ENCODE assay signal across 1 cellular context in the genomic region with DNA sequence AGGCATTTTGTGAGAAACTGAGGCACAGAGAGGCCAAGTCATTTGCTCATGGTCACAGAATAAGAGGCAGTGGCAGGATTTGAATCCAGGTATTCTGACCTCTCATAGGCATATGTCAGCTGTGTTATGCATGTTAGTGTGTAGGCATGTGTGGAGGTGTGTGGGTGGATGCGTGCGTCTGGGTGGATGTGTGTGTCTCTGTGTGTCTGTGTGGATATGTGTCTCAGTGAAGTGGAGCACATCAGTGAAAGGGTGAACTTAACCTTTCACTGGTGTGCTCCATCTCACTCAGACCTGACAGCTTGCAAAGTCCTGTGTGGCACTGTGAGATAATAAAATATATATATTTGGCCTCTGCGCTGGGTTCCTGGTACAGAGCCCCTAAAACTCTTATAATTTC.
A peak's percentile ranks its signal among the peaks of the same experiment; 100 is the strongest.
TF ChIP-seq lines count a peak whose summit lies in the region.

No MANE protein-coding gene starts in this region.

TF ChIP-seq in HEK293, 187 proteins besides CTCF, POLR2A, EP300 and RAD21 (continued from another document):
- TF ChIP-seq, protein P1, sequence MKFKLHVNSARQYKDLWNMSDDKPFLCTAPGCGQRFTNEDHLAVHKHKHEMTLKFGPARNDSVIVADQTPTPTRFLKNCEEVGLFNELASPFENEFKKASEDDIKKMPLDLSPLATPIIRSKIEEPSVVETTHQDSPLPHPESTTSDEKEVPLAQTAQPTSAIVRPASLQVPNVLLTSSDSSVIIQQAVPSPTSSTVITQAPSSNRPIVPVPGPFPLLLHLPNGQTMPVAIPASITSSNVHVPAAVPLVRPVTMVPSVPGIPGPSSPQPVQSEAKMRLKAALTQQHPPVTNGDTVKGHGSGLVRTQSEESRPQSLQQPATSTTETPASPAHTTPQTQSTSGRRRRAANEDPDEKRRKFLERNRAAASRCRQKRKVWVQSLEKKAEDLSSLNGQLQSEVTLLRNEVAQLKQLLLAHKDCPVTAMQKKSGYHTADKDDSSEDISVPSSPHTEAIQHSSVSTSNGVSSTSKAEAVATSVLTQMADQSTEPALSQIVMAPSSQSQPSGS (tag by site-specific recombination; IDR thresholded peaks at IDR 0.05; ENCODE audit: low read depth): no peak
- TF ChIP-seq ZNF114 (tag by site-specific recombination; IDR thresholded peaks at IDR 0.05) (no peak), ZNF791 (tag by site-specific recombination; IDR thresholded peaks at IDR 0.05) (no peak), ZNF529 (tag by site-specific recombination; IDR thresholded peaks at IDR 0.05; ENCODE audit: insufficient replicate concordance) (no peak), ZNF366 (tag by site-specific recombination; conservative IDR thresholded peaks at IDR 0.05) (no peak), ZFHX2 (tag by site-specific recombination; conservative IDR thresholded peaks at IDR 0.05) (peak; percentile 55), ZNF596 (tag by site-specific recombination; IDR thresholded peaks at IDR 0.05) (no peak), ZNF830 (tag by site-specific recombination; IDR thresholded peaks at IDR 0.05; ENCODE audit: low read depth) (no peak), EGR2 (tag by site-specific recombination; IDR thresholded peaks at IDR 0.05; ENCODE audit: low read depth) (peak; percentile 26; the same call in 1 of the 2 replicates), ZNF394 (tag by site-specific recombination; IDR thresholded peaks at IDR 0.05; ENCODE audit: borderline replicate concordance) (no peak), ZNF133 (tag by site-specific recombination; IDR thresholded peaks at IDR 0.05) (no peak), ZBTB17 (tag by site-specific recombination; IDR thresholded peaks at IDR 0.05) (no peak), ZNF211 (tag by site-specific recombination; IDR thresholded peaks at IDR 0.05; ENCODE audit: low read depth) (no peak), ZNF239 (tag by site-specific recombination; IDR thresholded peaks at IDR 0.05) (no peak), PRDM1 (tag by site-specific recombination; IDR thresholded peaks at IDR 0.05) (peak; percentile 51; the same call in 1 of the 2 replicates)
- TF ChIP-seq, protein P2, sequence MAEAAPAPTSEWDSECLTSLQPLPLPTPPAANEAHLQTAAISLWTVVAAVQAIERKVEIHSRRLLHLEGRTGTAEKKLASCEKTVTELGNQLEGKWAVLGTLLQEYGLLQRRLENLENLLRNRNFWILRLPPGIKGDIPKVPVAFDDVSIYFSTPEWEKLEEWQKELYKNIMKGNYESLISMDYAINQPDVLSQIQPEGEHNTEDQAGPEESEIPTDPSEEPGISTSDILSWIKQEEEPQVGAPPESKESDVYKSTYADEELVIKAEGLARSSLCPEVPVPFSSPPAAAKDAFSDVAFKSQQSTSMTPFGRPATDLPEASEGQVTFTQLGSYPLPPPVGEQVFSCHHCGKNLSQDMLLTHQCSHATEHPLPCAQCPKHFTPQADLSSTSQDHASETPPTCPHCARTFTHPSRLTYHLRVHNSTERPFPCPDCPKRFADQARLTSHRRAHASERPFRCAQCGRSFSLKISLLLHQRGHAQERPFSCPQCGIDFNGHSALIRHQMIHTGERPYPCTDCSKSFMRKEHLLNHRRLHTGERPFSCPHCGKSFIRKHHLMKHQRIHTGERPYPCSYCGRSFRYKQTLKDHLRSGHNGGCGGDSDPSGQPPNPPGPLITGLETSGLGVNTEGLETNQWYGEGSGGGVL (tag by site-specific recombination; IDR thresholded peaks at IDR 0.05): no peak
- TF ChIP-seq, protein P3, sequence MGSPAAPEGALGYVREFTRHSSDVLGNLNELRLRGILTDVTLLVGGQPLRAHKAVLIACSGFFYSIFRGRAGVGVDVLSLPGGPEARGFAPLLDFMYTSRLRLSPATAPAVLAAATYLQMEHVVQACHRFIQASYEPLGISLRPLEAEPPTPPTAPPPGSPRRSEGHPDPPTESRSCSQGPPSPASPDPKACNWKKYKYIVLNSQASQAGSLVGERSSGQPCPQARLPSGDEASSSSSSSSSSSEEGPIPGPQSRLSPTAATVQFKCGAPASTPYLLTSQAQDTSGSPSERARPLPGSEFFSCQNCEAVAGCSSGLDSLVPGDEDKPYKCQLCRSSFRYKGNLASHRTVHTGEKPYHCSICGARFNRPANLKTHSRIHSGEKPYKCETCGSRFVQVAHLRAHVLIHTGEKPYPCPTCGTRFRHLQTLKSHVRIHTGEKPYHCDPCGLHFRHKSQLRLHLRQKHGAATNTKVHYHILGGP (tag by site-specific recombination; IDR thresholded peaks at IDR 0.05): no peak
